In the genomic region with DNA sequence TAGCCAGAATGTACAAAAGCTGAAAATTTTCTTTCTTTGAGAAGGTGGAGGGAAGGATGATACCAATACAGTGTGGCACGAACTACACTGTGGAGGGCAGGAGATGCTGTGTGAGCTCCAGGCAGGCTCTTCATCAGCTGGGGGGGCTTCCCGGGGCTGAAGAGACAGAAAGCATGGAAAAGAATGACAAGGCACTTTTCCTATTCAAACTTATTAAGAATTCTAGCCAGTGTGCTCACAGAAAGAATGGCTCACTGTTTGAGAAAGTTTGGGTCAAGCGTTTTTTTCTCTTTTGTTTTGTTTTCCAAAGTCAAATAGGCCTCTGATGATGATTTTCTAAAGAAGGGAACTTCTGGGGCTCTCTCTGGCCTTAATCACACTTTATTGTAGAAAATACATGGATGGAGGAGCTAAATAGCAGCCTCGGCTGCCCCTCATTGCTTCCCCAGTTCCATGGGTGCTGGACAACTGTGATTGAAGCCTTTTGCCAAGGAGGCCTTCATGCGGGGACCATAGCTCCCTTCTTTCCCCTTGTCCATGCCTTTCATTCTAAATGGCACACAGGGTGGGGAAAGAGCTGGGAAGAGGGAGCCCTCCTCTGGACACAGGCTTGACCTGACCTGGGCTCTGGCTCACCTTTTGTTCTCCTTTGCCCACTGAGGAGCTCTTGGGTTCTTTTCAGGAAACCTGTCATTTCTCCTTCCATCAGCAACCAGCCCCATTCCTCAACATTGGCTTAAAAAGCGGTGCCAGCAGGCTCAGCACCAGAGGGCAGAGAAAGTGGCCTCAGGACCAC, we compare ENCODE assay signal across 18 cellular contexts.
"Had no signal": no experiment of that assay in that cellular context is flagged by ENCODE, and none has a peak within 500 bp of the region (broad histone marks: within the 10 kb centered on the region; RNA-seq: fewer than 3 reads in every experiment).

No MANE protein-coding gene starts in this region.

- H3K27ac ChIP-seq: body of pancreas, colonic mucosa, gastroesophageal sphincter, thoracic aorta had no signal

- H3K4me1 Mint-ChIP-seq: activated CD4-positive, alpha-beta memory T cell treated with anti-CD3 and anti-CD28 coated beads, Interleukin-2, amount 10 ng/mL, durations not matched to agents 7 days and 5 days; activated CD8-positive, alpha-beta memory T cell treated with anti-CD3 and anti-CD28 coated beads, Interleukin-2, amount 10 ng/mL, durations not matched to agents 7 days and 5 days; activated naive CD8-positive, alpha-beta T cell treated with anti-CD3 and anti-CD28 coated beads, Interleukin-2, amount 10 ng/mL, durations not matched to agents 7 days and 5 days; activated T-helper 17 cell treated with anti-CD3 and anti-CD28 coated beads, Interleukin-2, amount 50 U/mL, for 72 hours; naive thymus-derived CD8-positive, alpha-beta T cell; stimulated activated naive CD8-positive, alpha-beta T cell treated with anti-CD3 and anti-CD28 coated beads, Interleukin-15, amount 100 ng/mL, for 72 hours; T-cell had no signal

- DNase-seq: activated CD4-positive, alpha-beta memory T cell treated with anti-CD3 and anti-CD28 coated beads, Interleukin-2, amount 10 ng/mL, durations not matched to agents 7 days and 5 days; activated CD4-positive, alpha-beta T cell treated with anti-CD3 and anti-CD28 coated beads for 48 hours; activated CD4-positive, CD25-positive, alpha-beta regulatory T cell; activated CD8-positive, alpha-beta memory T cell treated with anti-CD3 and anti-CD28 coated beads, Interleukin-2, amount 10 ng/mL, durations not matched to agents 7 days and 5 days; activated naive CD4-positive, alpha-beta T cell; activated naive CD8-positive, alpha-beta T cell treated with anti-CD3 and anti-CD28 coated beads, Interleukin-2, amount 10 ng/mL, durations not matched to agents 7 days and 5 days; body of pancreas; central memory CD4-positive, alpha-beta T cell; colonic mucosa; heart right ventricle; left cardiac atrium; mesendoderm; naive thymus-derived CD8-positive, alpha-beta T cell; stimulated activated naive CD8-positive, alpha-beta T cell treated with anti-CD3 and anti-CD28 coated beads, Interleukin-15, amount 100 ng/mL, for 72 hours; T-cell had no signal

- H3K9me3 Mint-ChIP-seq: activated CD4-positive, alpha-beta memory T cell treated with anti-CD3 and anti-CD28 coated beads, Interleukin-2, amount 10 ng/mL, durations not matched to agents 7 days and 5 days; activated naive CD8-positive, alpha-beta T cell treated with anti-CD3 and anti-CD28 coated beads, Interleukin-2, amount 10 ng/mL, durations not matched to agents 7 days and 5 days; activated T-helper 17 cell treated with anti-CD3 and anti-CD28 coated beads, Interleukin-2, amount 50 U/mL, for 72 hours had no signal

- H3K36me3 Mint-ChIP-seq: activated CD8-positive, alpha-beta memory T cell treated with anti-CD3 and anti-CD28 coated beads, Interleukin-2, amount 10 ng/mL, durations not matched to agents 7 days and 5 days; activated naive CD8-positive, alpha-beta T cell treated with anti-CD3 and anti-CD28 coated beads, Interleukin-2, amount 10 ng/mL, durations not matched to agents 7 days and 5 days; naive thymus-derived CD8-positive, alpha-beta T cell; T-cell had no signal

- H3K27me3 Mint-ChIP-seq: activated CD4-positive, alpha-beta memory T cell treated with anti-CD3 and anti-CD28 coated beads, Interleukin-2, amount 10 ng/mL, durations not matched to agents 7 days and 5 days; activated CD8-positive, alpha-beta memory T cell treated with anti-CD3 and anti-CD28 coated beads, Interleukin-2, amount 10 ng/mL, durations not matched to agents 7 days and 5 days; activated naive CD8-positive, alpha-beta T cell treated with anti-CD3 and anti-CD28 coated beads, Interleukin-2, amount 10 ng/mL, durations not matched to agents 7 days and 5 days; activated T-helper 17 cell treated with anti-CD3 and anti-CD28 coated beads, Interleukin-2, amount 50 U/mL, for 72 hours; naive thymus-derived CD8-positive, alpha-beta T cell; stimulated activated naive CD8-positive, alpha-beta T cell treated with anti-CD3 and anti-CD28 coated beads, Interleukin-15, amount 100 ng/mL, for 72 hours; T-cell had no signal

- H3K4me3 Mint-ChIP-seq: activated CD4-positive, alpha-beta memory T cell treated with anti-CD3 and anti-CD28 coated beads, Interleukin-2, amount 10 ng/mL, durations not matched to agents 7 days and 5 days; activated CD8-positive, alpha-beta memory T cell treated with anti-CD3 and anti-CD28 coated beads, Interleukin-2, amount 10 ng/mL, durations not matched to agents 7 days and 5 days; activated naive CD8-positive, alpha-beta T cell treated with anti-CD3 and anti-CD28 coated beads, Interleukin-2, amount 10 ng/mL, durations not matched to agents 7 days and 5 days; activated T-helper 17 cell treated with anti-CD3 and anti-CD28 coated beads, Interleukin-2, amount 50 U/mL, for 72 hours; naive thymus-derived CD8-positive, alpha-beta T cell; stimulated activated naive CD8-positive, alpha-beta T cell treated with anti-CD3 and anti-CD28 coated beads, Interleukin-15, amount 100 ng/mL, for 72 hours; T-cell had no signal

- H3K27ac Mint-ChIP-seq: activated CD4-positive, alpha-beta memory T cell treated with anti-CD3 and anti-CD28 coated beads, Interleukin-2, amount 10 ng/mL, durations not matched to agents 7 days and 5 days; activated CD8-positive, alpha-beta memory T cell treated with anti-CD3 and anti-CD28 coated beads, Interleukin-2, amount 10 ng/mL, durations not matched to agents 7 days and 5 days; activated naive CD8-positive, alpha-beta T cell treated with anti-CD3 and anti-CD28 coated beads, Interleukin-2, amount 10 ng/mL, durations not matched to agents 7 days and 5 days; activated T-helper 17 cell treated with anti-CD3 and anti-CD28 coated beads, Interleukin-2, amount 50 U/mL, for 72 hours; naive thymus-derived CD8-positive, alpha-beta T cell; stimulated activated naive CD8-positive, alpha-beta T cell treated with anti-CD3 and anti-CD28 coated beads, Interleukin-15, amount 100 ng/mL, for 72 hours; T-cell had no signal
